Comparison of ENCODE assay signal across 1 cellular context in genomic region chr4:182960228-182960627, GRCh38.
TF ChIP-seq lines count a peak whose summit lies in the region.

No MANE protein-coding gene starts in this region.

TF ChIP-seq in HEK293, 187 proteins besides CTCF, POLR2A, EP300 and RAD21 (continued from another document):
- TF ChIP-seq, protein P1, sequence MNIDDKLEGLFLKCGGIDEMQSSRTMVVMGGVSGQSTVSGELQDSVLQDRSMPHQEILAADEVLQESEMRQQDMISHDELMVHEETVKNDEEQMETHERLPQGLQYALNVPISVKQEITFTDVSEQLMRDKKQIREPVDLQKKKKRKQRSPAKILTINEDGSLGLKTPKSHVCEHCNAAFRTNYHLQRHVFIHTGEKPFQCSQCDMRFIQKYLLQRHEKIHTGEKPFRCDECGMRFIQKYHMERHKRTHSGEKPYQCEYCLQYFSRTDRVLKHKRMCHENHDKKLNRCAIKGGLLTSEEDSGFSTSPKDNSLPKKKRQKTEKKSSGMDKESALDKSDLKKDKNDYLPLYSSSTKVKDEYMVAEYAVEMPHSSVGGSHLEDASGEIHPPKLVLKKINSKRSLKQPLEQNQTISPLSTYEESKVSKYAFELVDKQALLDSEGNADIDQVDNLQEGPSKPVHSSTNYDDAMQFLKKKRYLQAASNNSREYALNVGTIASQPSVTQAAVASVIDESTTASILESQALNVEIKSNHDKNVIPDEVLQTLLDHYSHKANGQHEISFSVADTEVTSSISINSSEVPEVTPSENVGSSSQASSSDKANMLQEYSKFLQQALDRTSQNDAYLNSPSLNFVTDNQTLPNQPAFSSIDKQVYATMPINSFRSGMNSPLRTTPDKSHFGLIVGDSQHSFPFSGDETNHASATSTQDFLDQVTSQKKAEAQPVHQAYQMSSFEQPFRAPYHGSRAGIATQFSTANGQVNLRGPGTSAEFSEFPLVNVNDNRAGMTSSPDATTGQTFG (tag by site-specific recombination; IDR thresholded peaks at IDR 0.05; ENCODE audit: borderline replicate concordance): no peak
- TF ChIP-seq PRDM1 (tag by site-specific recombination; IDR thresholded peaks at IDR 0.05) (peak; percentile 59; the same call in 1 of the 2 replicates), ZNF394 (tag by site-specific recombination; IDR thresholded peaks at IDR 0.05; ENCODE audit: borderline replicate concordance) (no peak), ZNF548 (tag by site-specific recombination; IDR thresholded peaks at IDR 0.05) (no peak), SP3 (tag by site-specific recombination; IDR thresholded peaks at IDR 0.05) (no peak), ZSCAN5A (tag by site-specific recombination; IDR thresholded peaks at IDR 0.05) (no peak), ZNF174 (tag by site-specific recombination; IDR thresholded peaks at IDR 0.05) (no peak), ZNF830 (tag by site-specific recombination; IDR thresholded peaks at IDR 0.05; ENCODE audit: low read depth) (no peak)
- TF ChIP-seq, protein P2, sequence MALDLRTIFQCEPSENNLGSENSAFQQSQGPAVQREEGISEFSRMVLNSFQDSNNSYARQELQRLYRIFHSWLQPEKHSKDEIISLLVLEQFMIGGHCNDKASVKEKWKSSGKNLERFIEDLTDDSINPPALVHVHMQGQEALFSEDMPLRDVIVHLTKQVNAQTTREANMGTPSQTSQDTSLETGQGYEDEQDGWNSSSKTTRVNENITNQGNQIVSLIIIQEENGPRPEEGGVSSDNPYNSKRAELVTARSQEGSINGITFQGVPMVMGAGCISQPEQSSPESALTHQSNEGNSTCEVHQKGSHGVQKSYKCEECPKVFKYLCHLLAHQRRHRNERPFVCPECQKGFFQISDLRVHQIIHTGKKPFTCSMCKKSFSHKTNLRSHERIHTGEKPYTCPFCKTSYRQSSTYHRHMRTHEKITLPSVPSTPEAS (tag by site-specific recombination; IDR thresholded peaks at IDR 0.05): 0 out of 2 replicates have a peak, but pooled peaks have one; percentile 33
- TF ChIP-seq, protein P3, sequence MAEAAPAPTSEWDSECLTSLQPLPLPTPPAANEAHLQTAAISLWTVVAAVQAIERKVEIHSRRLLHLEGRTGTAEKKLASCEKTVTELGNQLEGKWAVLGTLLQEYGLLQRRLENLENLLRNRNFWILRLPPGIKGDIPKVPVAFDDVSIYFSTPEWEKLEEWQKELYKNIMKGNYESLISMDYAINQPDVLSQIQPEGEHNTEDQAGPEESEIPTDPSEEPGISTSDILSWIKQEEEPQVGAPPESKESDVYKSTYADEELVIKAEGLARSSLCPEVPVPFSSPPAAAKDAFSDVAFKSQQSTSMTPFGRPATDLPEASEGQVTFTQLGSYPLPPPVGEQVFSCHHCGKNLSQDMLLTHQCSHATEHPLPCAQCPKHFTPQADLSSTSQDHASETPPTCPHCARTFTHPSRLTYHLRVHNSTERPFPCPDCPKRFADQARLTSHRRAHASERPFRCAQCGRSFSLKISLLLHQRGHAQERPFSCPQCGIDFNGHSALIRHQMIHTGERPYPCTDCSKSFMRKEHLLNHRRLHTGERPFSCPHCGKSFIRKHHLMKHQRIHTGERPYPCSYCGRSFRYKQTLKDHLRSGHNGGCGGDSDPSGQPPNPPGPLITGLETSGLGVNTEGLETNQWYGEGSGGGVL (tag by site-specific recombination; IDR thresholded peaks at IDR 0.05): no peak
